Comparison of ENCODE assay signal across 12 cellular contexts in the genomic region with DNA sequence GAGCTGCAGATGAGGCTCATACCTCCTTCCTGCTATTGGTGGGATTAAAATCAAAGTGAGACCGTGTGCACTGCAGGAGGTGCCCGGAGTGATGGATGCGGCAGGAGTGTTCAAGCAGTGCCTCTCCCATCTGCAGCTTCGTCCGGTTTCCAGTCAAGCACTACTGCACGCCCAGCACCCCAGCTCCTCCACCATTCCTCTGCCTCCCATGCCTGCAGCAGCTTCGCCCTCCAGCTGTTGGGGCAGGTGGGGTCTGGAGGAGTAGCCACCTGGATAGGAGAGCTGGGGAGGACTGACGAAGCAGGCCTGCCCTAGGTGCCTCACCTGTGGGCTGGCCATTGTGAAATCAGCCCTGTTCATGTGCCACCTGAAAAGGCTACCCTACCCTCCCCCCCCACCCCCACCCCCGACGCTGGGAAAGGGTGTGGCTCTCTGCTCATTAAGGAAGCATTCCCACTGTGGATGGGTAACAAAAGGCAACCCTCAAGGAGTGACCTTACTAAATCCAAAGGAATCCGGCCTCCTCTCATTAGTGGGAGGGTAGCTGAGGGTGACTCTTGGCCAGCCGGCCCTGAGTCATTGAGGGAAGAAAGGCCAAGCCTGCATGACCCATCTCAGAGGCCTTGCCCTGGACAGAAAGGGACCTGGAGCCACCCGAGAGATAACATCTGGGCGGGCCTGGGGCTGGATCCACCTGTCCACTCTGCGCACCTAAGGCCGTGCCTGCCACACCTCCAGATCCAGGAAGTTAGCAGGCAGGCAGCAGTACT.
DNase-seq lines count a peak whose midpoint lies in the region; ATAC-seq and TF ChIP-seq lines count a peak whose summit lies in the region.
"Had no signal": no experiment of that assay in that cellular context is flagged by ENCODE, and none has a peak within 500 bp of the region (broad histone marks: within the 10 kb centered on the region; RNA-seq: fewer than 3 reads in every experiment).

No MANE protein-coding gene starts in this region.

- peak; percentile 67 for ATAC-seq in PC-3
- peak; percentile 84 for ATAC-seq in esophagus mucosa
- ATAC-seq in GM18498 (IDR thresholded peaks at IDR 0.05; ENCODE audit: unreplicated experiment): no peak
- no peak for ATAC-seq in stimulated activated memory B cell treated with anti-CD40 and anti-IgM and Interleukin-4, amounts not matched to agents 10 μg/mL and 1 μg/mL and 100 μg/mL, for 72 hours
- no peak for ATAC-seq in left cardiac atrium
- ATAC-seq: activated naive CD4-positive, alpha-beta T cell treated with anti-CD3 and anti-CD28 coated beads, Interleukin-2, amount 50 U/mL, for 72 hours; stimulated activated naive B cell treated with anti-CD40 and anti-IgM and Interleukin-4, amounts not matched to agents 10 μg/mL and 1 μg/mL and 100 μg/mL, for 72 hours had no signal

- H3K36me3 ChIP-seq in PC-3 (ENCODE audit: low read depth, low read length) (no peaks in the 10 kb centered on the region), neural progenitor cell (no peaks in the 10 kb centered on the region)

- H3K27ac ChIP-seq in PC-3 (ENCODE audit: low read length) (peak overlapping the region; percentile 86), neural progenitor cell (no peak overlapping the region)
- H3K27ac ChIP-seq: parathyroid adenoma had no signal

- H3K4me3 Mint-ChIP-seq in neural progenitor cell: no peak overlapping the region
- H3K4me3 Mint-ChIP-seq in stimulated activated memory B cell treated with anti-CD40 and anti-IgM and Interleukin-4, amounts not matched to agents 10 μg/mL and 1 μg/mL and 100 μg/mL, for 72 hours: no peak overlapping the region
- H3K4me3 Mint-ChIP-seq: CD4-positive, alpha-beta T cell; stimulated activated naive B cell treated with anti-CD40 and anti-IgM and Interleukin-4, amounts not matched to agents 10 μg/mL and 1 μg/mL and 100 μg/mL, for 72 hours had no signal

- DNase-seq in GM04503 (ENCODE audit: low read depth): peak; percentile 35
- DNase-seq in PC-3: peak; percentile 87
- peak; percentile 36 for DNase-seq in neural progenitor cell (ENCODE audit: low spot score)
- DNase-seq in left cardiac atrium: no peak
- no peak for DNase-seq in NCI-H1930 (lab: John Stamatoyannopoulos, UW)
- DNase-seq: CD4-positive, alpha-beta T cell; stimulated activated naive B cell treated with anti-CD40 and anti-IgM and Interleukin-4, amounts not matched to agents 10 μg/mL and 1 μg/mL and 100 μg/mL, for 72 hours had no signal

- H3F3A ChIP-seq in PC-3 (ENCODE audit: low read length, unreplicated experiment) (no peaks in the 10 kb centered on the region), neural progenitor cell (ENCODE audit: low read depth) (peaks cover 14% of the 10 kb centered on the region)

- no peaks in the 10 kb centered on the region for H3K36me3 Mint-ChIP-seq in neural progenitor cell
- no peaks in the 10 kb centered on the region for H3K36me3 Mint-ChIP-seq in stimulated activated memory B cell treated with anti-CD40 and anti-IgM and Interleukin-4, amounts not matched to agents 10 μg/mL and 1 μg/mL and 100 μg/mL, for 72 hours
- H3K36me3 Mint-ChIP-seq: activated naive CD4-positive, alpha-beta T cell treated with anti-CD3 and anti-CD28 coated beads, Interleukin-2, amount 50 U/mL, for 72 hours; stimulated activated naive B cell treated with anti-CD40 and anti-IgM and Interleukin-4, amounts not matched to agents 10 μg/mL and 1 μg/mL and 100 μg/mL, for 72 hours had no signal

- TF ChIP-seq CTCF in PC-3 (conservative IDR thresholded peaks at IDR 0.05; ENCODE audit: low read depth, low read length) (no peak), neural progenitor cell (IDR thresholded peaks at IDR 0.05) (no peak)

- no peaks in the 10 kb centered on the region for H3K9me3 Mint-ChIP-seq in neural progenitor cell
- H3K9me3 Mint-ChIP-seq in stimulated activated memory B cell treated with anti-CD40 and anti-IgM and Interleukin-4, amounts not matched to agents 10 μg/mL and 1 μg/mL and 100 μg/mL, for 72 hours: no peaks in the 10 kb centered on the region
- H3K9me3 Mint-ChIP-seq: activated naive CD4-positive, alpha-beta T cell treated with anti-CD3 and anti-CD28 coated beads, Interleukin-2, amount 50 U/mL, for 72 hours; CD4-positive, alpha-beta T cell; stimulated activated naive B cell treated with anti-CD40 and anti-IgM and Interleukin-4, amounts not matched to agents 10 μg/mL and 1 μg/mL and 100 μg/mL, for 72 hours had no signal

- H3K9me3 ChIP-seq in PC-3 (ENCODE audit: low read length) (no peaks in the 10 kb centered on the region), neural progenitor cell (ENCODE audit: low read depth) (no peaks in the 10 kb centered on the region)

- POLR2A ChIA-PET in PC-3 (lab: Charles Lee; ENCODE audit: unreplicated experiment): no interaction called here

- H3K27me3 ChIP-seq in PC-3 (ENCODE audit: low read length) (no peaks in the 10 kb centered on the region), neural progenitor cell (peaks cover 18% of the 10 kb centered on the region)

- peak overlapping the region; percentile 63 for H3K9ac ChIP-seq in PC-3 (ENCODE audit: low read length)
- no peak overlapping the region for H3K9ac ChIP-seq in neural progenitor cell
- H3K9ac ChIP-seq: parathyroid adenoma had no signal

- peak overlapping the region; percentile 39 for H3K4me2 ChIP-seq in PC-3 (ENCODE audit: low read length)
- no peak overlapping the region for H3K4me2 ChIP-seq in neural progenitor cell

- intact Hi-C loops in PC-3 (cut with micrococcal nuclease): no loop called here
- intact Hi-C loops in left cardiac atrium (cut with DNase I): no loop called here

- BruUV-seq in PC-3 (replicated peaks; lab: Mats Ljungman, UMichigan): no TSS peak

- H2AFZ ChIP-seq in PC-3 (ENCODE audit: low read length) (no peak overlapping the region), neural progenitor cell (replicated peaks) (no peak overlapping the region)
- H2AFZ ChIP-seq: parathyroid adenoma had no signal

- no peaks in the 10 kb centered on the region for H4K20me1 ChIP-seq in PC-3 (ENCODE audit: low read length)
- no peaks in the 10 kb centered on the region for H4K20me1 ChIP-seq in neural progenitor cell (ENCODE audit: low read depth)

- peaks cover 22% of the 10 kb centered on the region for H3K4me1 Mint-ChIP-seq in neural progenitor cell
- H3K4me1 Mint-ChIP-seq in stimulated activated memory B cell treated with anti-CD40 and anti-IgM and Interleukin-4, amounts not matched to agents 10 μg/mL and 1 μg/mL and 100 μg/mL, for 72 hours: peaks cover 9% of the 10 kb centered on the region

- H3K9me2 ChIP-seq in PC-3 (replicated peaks; ENCODE audit: low read length): no peaks in the 10 kb centered on the region

- no peak overlapping the region for H3K4me3 ChIP-seq in PC-3 (ENCODE audit: low read length)
- H3K4me3 ChIP-seq in neural progenitor cell: no peak overlapping the region

- H3K4me1 ChIP-seq in PC-3 (ENCODE audit: insufficient read depth, low read length): peaks cover 52% of the 10 kb centered on the region
- H3K4me1 ChIP-seq in neural progenitor cell: peaks cover 23% of the 10 kb centered on the region
- H3K4me1 ChIP-seq: parathyroid adenoma had no signal

- H3K79me2 ChIP-seq in PC-3 (ENCODE audit: low read length) (no peaks in the 10 kb centered on the region), neural progenitor cell (ENCODE audit: low read depth) (no peaks in the 10 kb centered on the region)
- H3K79me2 ChIP-seq: parathyroid adenoma had no signal

- H3K27ac Mint-ChIP-seq in neural progenitor cell: no peak overlapping the region
- no peak overlapping the region for H3K27ac Mint-ChIP-seq in stimulated activated memory B cell treated with anti-CD40 and anti-IgM and Interleukin-4, amounts not matched to agents 10 μg/mL and 1 μg/mL and 100 μg/mL, for 72 hours
- H3K27ac Mint-ChIP-seq: activated naive CD4-positive, alpha-beta T cell treated with anti-CD3 and anti-CD28 coated beads, Interleukin-2, amount 50 U/mL, for 72 hours; CD4-positive, alpha-beta T cell; stimulated activated naive B cell treated with anti-CD40 and anti-IgM and Interleukin-4, amounts not matched to agents 10 μg/mL and 1 μg/mL and 100 μg/mL, for 72 hours had no signal

- peaks cover 5% of the 10 kb centered on the region for H3K27me3 Mint-ChIP-seq in neural progenitor cell (ENCODE audit: insufficient read depth, low read depth)
- H3K27me3 Mint-ChIP-seq in stimulated activated memory B cell treated with anti-CD40 and anti-IgM and Interleukin-4, amounts not matched to agents 10 μg/mL and 1 μg/mL and 100 μg/mL, for 72 hours: peaks cover 8% of the 10 kb centered on the region
- H3K27me3 Mint-ChIP-seq: CD4-positive, alpha-beta T cell had no signal

- CTCF ChIA-PET in PC-3 (lab: Charles Lee): no interaction called here

Comparison
In these comparisons a context has a peak if more than half of its experiments do, and no peak if none do; other contexts are left out.
1. DNase-seq: peak in GM04503 (single experiment), PC-3 (single experiment) and neural progenitor cell (single experiment); none in left cardiac atrium (single experiment) and NCI-H1930 (0 of 2).
2. ATAC-seq: peak in PC-3 (single experiment) and esophagus mucosa (single experiment); none in GM18498 (single experiment), stimulated activated memory B cell treated with anti-CD40 and anti-IgM and Interleukin-4, amounts not matched to agents 10 μg/mL and 1 μg/mL and 100 μg/mL, for 72 hours (single experiment) and left cardiac atrium (0 of 2).